In genomic region chr6:27823714-27824247, GRCh38 we compare ENCODE assay signal across 8 cellular contexts.
A peak's percentile ranks its signal among the peaks of the same experiment; 100 is the strongest.
DNase-seq lines count a peak whose midpoint lies in the region; ATAC-seq and TF ChIP-seq lines count a peak whose summit lies in the region.
"Not testable (repeated sequence)": the region's sequence is repeated elsewhere in the genome, so short reads cannot be mapped to it uniquely, and the experiment has no call there.

No MANE protein-coding gene starts in this region.

- peaks cover 20% of the 10 kb centered on the region for H3K79me2 ChIP-seq in hepatocyte

- H3K27ac ChIP-seq in hepatocyte: peak overlapping the region; percentile 90

- H3K36me3 ChIP-seq in hepatocyte (replicated peaks; ENCODE audit: insufficient read depth, low read depth): not testable (repeated sequence)

- peak; percentile 49 for TF ChIP-seq POLR2A in GM18951 (IDR thresholded peaks at IDR 0.05; ENCODE audit: extremely low read depth, insufficient read depth, insufficient read length)

- H3K9me2 ChIP-seq in hepatocyte (replicated peaks; ENCODE audit: insufficient read depth): not testable (repeated sequence)

- H2AFZ ChIP-seq in hepatocyte: peak overlapping the region; percentile 77

- H3K4me2 ChIP-seq in hepatocyte: peak overlapping the region; percentile 68

- CTCF ChIA-PET in AG04449 (lab: Yijun Ruan, JAX): interaction anchor here (1.0 to 9.2 kb wide), 5 partner anchors 11 to 72 kb away, joined by 4 to 213 read pairs (median 6); a partner anchor contains a TSS

- not testable (repeated sequence) for H3K27me3 ChIP-seq in hepatocyte

- not testable (repeated sequence) for TF ChIP-seq CTCF in AG04449 (IDR thresholded peaks at IDR 0.05; ENCODE audit: insufficient read depth, low read length, missing control alignments); astrocyte of the spinal cord (IDR thresholded peaks at IDR 0.05; ENCODE audit: low read depth, low read length); hepatocyte (IDR thresholded peaks at IDR 0.05; ENCODE audit: poor library complexity)

- in situ Hi-C loops in GM18951 (cut with MboI; ENCODE audit: low sequenced_read_pairs, unreplicated experiment): loop anchor here (25.0 kb wide), 1 partner anchor 1586 kb away; a partner anchor contains a TSS
- in situ Hi-C loops in astrocyte of the spinal cord (cut with HindIII; ENCODE audit: low sequenced_read_pairs): not testable (repeated sequence)

- not testable (repeated sequence) for H4K20me1 ChIP-seq in hepatocyte (ENCODE audit: insufficient read depth, poor library complexity, severe bottlenecking)

- POLR2A ChIA-PET in AG04449 (lab: Yijun Ruan, JAX): interaction anchor here (1.3 to 4.1 kb wide), 8 partner anchors 9 to 1551 kb away, joined by 3 to 34 read pairs (median 16); a partner anchor contains a TSS

- H3K4me3 ChIP-seq in AG04449 (ENCODE audit: low read depth, low read length) (peak overlapping the region; percentile 43), astrocyte of the spinal cord (ENCODE audit: low read depth, low read length) (peak overlapping the region; percentile 40), hepatocyte (peak overlapping the region; percentile 43)

- peak; percentile 71 for ATAC-seq in HG03066 (IDR thresholded peaks at IDR 0.05; ENCODE audit: low read depth, unreplicated experiment)

- H3K9me3 ChIP-seq in hepatocyte (ENCODE audit: low read depth): not testable (repeated sequence)

- not testable (repeated sequence) for H3K4me1 ChIP-seq in hepatocyte (ENCODE audit: insufficient read depth)

- DNase-seq in AG04449 (ENCODE audit: low read depth, low spot score): not testable (repeated sequence)
- peak; percentile 58 for DNase-seq in NCI-H2029 treated with DMSO at 0.1 percent for 48 hours (lab: John Stamatoyannopoulos, UW)
- peak; percentile 47 for DNase-seq in T-helper 9 cell
- DNase-seq in astrocyte of the spinal cord (ENCODE audit: low read depth, low spot score): peak; percentile 56
- DNase-seq in hepatocyte (ENCODE audit: low spot score): peak; percentile 68
- DNase-seq in retina: peak; percentile 91

- WGBS in hepatocyte (ENCODE audit: low lambda C conversion rate, missing lambda C conversion rate): 3% methylated on average over 25 of the region's 36 CpGs
